Comparison of ENCODE assay signal across 6 cellular contexts in the genomic region with DNA sequence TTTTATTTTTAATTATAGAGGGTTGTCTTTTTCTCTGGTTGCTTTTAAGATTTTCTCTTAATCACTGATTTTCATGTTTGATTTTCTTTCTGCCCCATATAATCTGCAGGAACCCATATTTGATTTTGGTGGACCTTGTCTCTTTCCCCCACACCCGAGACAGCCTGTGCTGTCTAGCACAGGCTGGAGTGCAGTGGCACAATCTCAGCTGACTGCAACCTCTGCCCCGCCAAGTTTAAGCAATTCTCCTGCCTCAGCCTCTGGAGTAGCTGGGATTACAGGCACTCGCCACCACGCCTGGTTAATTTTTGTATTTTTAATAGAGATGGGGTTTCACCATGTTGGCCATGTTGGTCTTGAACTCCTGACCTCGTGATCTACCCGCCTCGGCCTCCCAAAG. TPM values are rescaled to one million over a fixed set of nuclear protein-coding genes. Genes with fewer than 3 reads are reported as not detected.
DNase-seq lines count a peak whose midpoint lies in the region; ATAC-seq and TF ChIP-seq lines count a peak whose summit lies in the region.
"Not testable (repeated sequence)": the region's sequence is repeated elsewhere in the genome, so short reads cannot be mapped to it uniquely, and the experiment has no call there.

No MANE protein-coding gene starts in this region.

- H3K36me3 Mint-ChIP-seq in CD4-positive, alpha-beta T cell (ENCODE audit: low read depth) = peaks cover 88% of the 10 kb centered on the region
- H3K36me3 Mint-ChIP-seq in MCF 10A (ENCODE audit: insufficient read depth, unreplicated experiment) = peaks cover 67% of the 10 kb centered on the region

- H3K27me3 Mint-ChIP-seq in CD4-positive, alpha-beta T cell; MCF 10A (ENCODE audit: insufficient read depth, unreplicated experiment): not testable (repeated sequence)

- H3K9me3 Mint-ChIP-seq in CD4-positive, alpha-beta T cell; MCF 10A (ENCODE audit: unreplicated experiment): not testable (repeated sequence)

- not testable (repeated sequence) for H3K4me3 Mint-ChIP-seq in CD4-positive, alpha-beta T cell; MCF 10A (ENCODE audit: unreplicated experiment)

- TF ChIP-seq RAD21 in liver (IDR thresholded peaks at IDR 0.05) = peak in 1 of 2 donors; percentile 45

- WGBS in liver = 50% methylated on average over 7 of the region's 7 CpGs

- H3K27me3 ChIP-seq in CD4-positive, alpha-beta T cell (ENCODE audit: control insufficient read depth, insufficient read depth, low read length); liver (ENCODE audit: control insufficient read depth in 4 of 4, insufficient read depth in 4 of 4, low read length in 3 of 4); osteoblast (ENCODE audit: insufficient read depth, low read length): not testable (repeated sequence)

- not testable (repeated sequence) for DNase-seq in CD4-positive, alpha-beta T cell; RWPE1 (ENCODE audit: low spot score); MCF 10A (ENCODE audit: unreplicated experiment); osteoblast (ENCODE audit: insufficient read length, low spot score, missing footprints)
- DNase-seq in Right ventricle myocardium inferior (ENCODE audit: missing footprints) = peak; percentile 16

- ATAC-seq in CD4-positive, alpha-beta T cell (ENCODE audit: poor library complexity); Right ventricle myocardium inferior: not testable (repeated sequence)

- H3K36me3 ChIP-seq in liver (ENCODE audit: control insufficient read depth in 4 of 4, insufficient read depth in 3 of 4, low read depth in 1 of 4, low read length in 3 of 4) (peaks cover 0 to 31% (median 16%) of the 10 kb centered on the region in 4 donors), osteoblast (ENCODE audit: insufficient read depth, low read length) (peaks cover 33% of the 10 kb centered on the region)

- not testable (repeated sequence) for H2AFZ ChIP-seq in osteoblast (ENCODE audit: low read length)

- H3K9me3 ChIP-seq in CD4-positive, alpha-beta T cell (ENCODE audit: control insufficient read depth, low read length); liver (ENCODE audit: control insufficient read depth in 4 of 4, low read length in 3 of 4); osteoblast (ENCODE audit: low read depth, low read length): not testable (repeated sequence)

- H3K79me2 ChIP-seq in osteoblast (ENCODE audit: insufficient read depth, low read length) = peaks cover 48% of the 10 kb centered on the region

- H3K27ac ChIP-seq in CD4-positive, alpha-beta T cell (ENCODE audit: low read depth, low read length); liver (ENCODE audit: low read depth in 1 of 2, low read length in 2 of 2): not testable (repeated sequence)
- H3K27ac ChIP-seq in RWPE1 = peak overlapping the region; percentile 26; the same call in 1 of the 2 replicates
- peak overlapping the region; percentile 55 for H3K27ac ChIP-seq in osteoblast (ENCODE audit: low read depth, low read length)

- not testable (repeated sequence) for H3K9ac ChIP-seq in liver (ENCODE audit: low read depth in 1 of 2, low read length in 2 of 2)

- H3K4me2 ChIP-seq in osteoblast (ENCODE audit: insufficient read depth, low read length) = not testable (repeated sequence)

- TF ChIP-seq CTCF in CD4-positive, alpha-beta T cell (IDR thresholded peaks at IDR 0.05); RWPE1 (conservative IDR thresholded peaks at IDR 0.05; ENCODE audit: low read depth); MCF 10A (IDR thresholded peaks at IDR 0.05; ENCODE audit: unreplicated experiment); liver (IDR thresholded peaks at IDR 0.05; ENCODE audit: low read depth, low read length, missing input control); osteoblast (IDR thresholded peaks at IDR 0.05; ENCODE audit: extremely low read depth, low read depth, low read length): not testable (repeated sequence)

- intact Hi-C loops in CD4-positive, alpha-beta T cell (cut with DNase I, micrococcal nuclease); MCF 10A (cut with micrococcal nuclease); Right ventricle myocardium inferior (cut with DNase I): not testable (repeated sequence)

- peak overlapping the region; percentile 15 for H3K27ac Mint-ChIP-seq in CD4-positive, alpha-beta T cell
- H3K27ac Mint-ChIP-seq in MCF 10A (ENCODE audit: low read depth, unreplicated experiment) = peak overlapping the region; percentile 13

- CTCF ChIA-PET in CD4-positive, alpha-beta T cell (lab: Charles Lee); MCF 10A (lab: Yijun Ruan, JAX): not testable (repeated sequence)
- CTCF ChIA-PET in RWPE1 (lab: Yijun Ruan, JAX) = interaction anchor here (0.6 kb wide), 1 partner anchor 247 kb away, joined by 5 read pairs; no protein-coding TSS in a partner anchor

- H4K20me1 ChIP-seq in osteoblast (ENCODE audit: insufficient read depth, low read length) = not testable (repeated sequence)

- not testable (repeated sequence) for H3K4me3 ChIP-seq in liver (ENCODE audit: low read depth in 1 of 3, low read length in 3 of 3); osteoblast (ENCODE audit: insufficient read depth, low read length)

- H3K4me1 ChIP-seq in liver (ENCODE audit: control insufficient read depth in 4 of 4, insufficient read depth in 4 of 4, low read length in 3 of 4) (peaks cover 0 to 25% (median 8%) of the 10 kb centered on the region in 4 donors), osteoblast (ENCODE audit: insufficient read depth, low read length) (peaks cover 19% of the 10 kb centered on the region)

- POLR2A ChIA-PET in CD4-positive, alpha-beta T cell (lab: Charles Lee); RWPE1 (lab: Yijun Ruan, JAX; ENCODE audit: low non-redundant PET): not testable (repeated sequence)
- POLR2A ChIA-PET in MCF 10A (lab: Yijun Ruan, JAX) = interaction anchor here (0.7 kb wide), 1 partner anchor 342 kb away, joined by 4 read pairs; no protein-coding TSS in a partner anchor

- BruUV-seq in MCF 10A (replicated peaks; lab: Mats Ljungman, UMichigan) = not testable (repeated sequence)

- peaks cover 48% of the 10 kb centered on the region for H3K4me1 Mint-ChIP-seq in CD4-positive, alpha-beta T cell (ENCODE audit: low read depth)
- H3K4me1 Mint-ChIP-seq in MCF 10A (ENCODE audit: insufficient read depth, unreplicated experiment) = peaks cover 15% of the 10 kb centered on the region

TF ChIP-seq in liver, 16 proteins besides CTCF, POLR2A, EP300 and RAD21:
- TF ChIP-seq SP1 (IDR thresholded peaks at IDR 0.05) = peak; percentile 77
- TF ChIP-seq REST (IDR thresholded peaks at IDR 0.05) = peak; percentile 19
- peak in 1 of 2 donors; percentile 28 for TF ChIP-seq JUND (IDR thresholded peaks at IDR 0.05)
- peak; percentile 61 for TF ChIP-seq HNF4G (IDR thresholded peaks at IDR 0.05)
- TF ChIP-seq RXRA (IDR thresholded peaks at IDR 0.05) = peak; percentile 59 to 67
- peak; percentile 80 to 88 for TF ChIP-seq HNF4A (conservative IDR thresholded peaks at IDR 0.05)
- TF ChIP-seq YY1 (IDR thresholded peaks at IDR 0.05) = peak; percentile 24
- peak; percentile 19 for TF ChIP-seq MAX (IDR thresholded peaks at IDR 0.05)

RNA-seq across cellular contexts. Expression of gene DHFR, which starts 5.9 kb away (rescaled TPM):
- total RNA-seq in CD4-positive, alpha-beta T cell = 1 to 10 TPM; 3.6 to 4.0 TPM
- 6.3 and 13.0 TPM in 2 replicates for total RNA-seq in MCF 10A (2022)
- 11.1 TPM for total RNA-seq in Right ventricle myocardium inferior
- total RNA-seq in liver = 10 to 100 TPM; 16.7 to 57.7 TPM
- polyA plus RNA-seq in liver = 10 to 100 TPM in 1 of 2 donors, 1 to 10 TPM in 1; 8.9 to 10.1 TPM
- total RNA-seq in osteoblast = 13.8 and 15.2 TPM in 2 replicates

RNA-seq across cellular contexts. Expression of gene MSH3, which starts 6.2 kb away (rescaled TPM):
- 10 to 100 TPM; 11.3 to 13.0 TPM for total RNA-seq in CD4-positive, alpha-beta T cell
- total RNA-seq in MCF 10A (2022) = 17.5 and 21.9 TPM in 2 replicates
- total RNA-seq in Right ventricle myocardium inferior = 10.4 TPM
- total RNA-seq in liver = 10 to 100 TPM in 1 of 2 donors, 1 to 10 TPM in 1; 9.0 to 19.1 TPM
- 1 to 10 TPM; 3.0 to 6.9 TPM for polyA plus RNA-seq in liver
- total RNA-seq in osteoblast = 20.6 and 21.7 TPM in 2 replicates
